Comparison of ENCODE assay signal across 21 cellular contexts in the genomic region with DNA sequence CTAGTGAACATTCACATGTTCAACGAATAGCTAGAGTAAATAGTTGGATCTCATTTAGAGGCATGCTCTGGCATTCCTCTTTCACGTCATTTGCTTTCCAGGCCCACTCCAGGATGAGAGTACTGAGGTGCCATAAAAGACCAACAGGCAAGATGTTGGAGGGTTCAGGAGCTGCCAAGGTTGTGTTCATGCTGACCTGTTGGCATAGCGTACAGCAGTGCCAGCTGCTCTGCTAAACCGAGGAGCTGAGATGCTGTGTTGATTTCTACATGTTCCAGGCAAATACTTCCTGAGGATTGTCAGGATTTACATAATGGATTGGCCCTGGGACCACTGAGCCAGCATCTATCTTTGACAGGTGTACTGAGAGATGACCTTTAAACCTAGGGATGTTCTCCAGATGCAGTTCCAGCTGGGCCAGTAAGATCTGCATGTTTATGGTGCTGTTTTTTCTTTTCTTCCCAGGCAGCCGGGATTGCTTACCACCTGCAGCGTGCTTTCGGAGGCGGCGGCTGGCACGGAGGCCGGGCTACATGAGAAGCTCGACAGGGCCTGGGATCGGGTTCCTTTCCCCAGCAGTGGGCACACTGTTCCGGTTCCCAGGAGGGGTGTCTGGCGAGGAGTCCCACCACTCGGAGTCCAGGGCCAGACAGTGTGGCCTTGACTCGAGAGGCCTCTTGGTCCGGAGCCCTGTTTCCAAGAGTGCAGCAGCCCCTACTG.
DNase-seq lines count a peak whose midpoint lies in the region.
"Had no signal": no experiment of that assay in that cellular context is flagged by ENCODE, and none has a peak within 500 bp of the region (broad histone marks: within the 10 kb centered on the region; RNA-seq: fewer than 3 reads in every experiment).

No MANE protein-coding gene starts in this region.

- no peak overlapping the region for H3K14ac ChIP-seq in trophoblast cell (ENCODE audit: low read length)

- peaks cover 0 to 4% of the 10 kb centered on the region in 2 experiments for H3K4me1 ChIP-seq in trophoblast cell (ENCODE audit: control insufficient read depth in 1 of 2, insufficient read depth in 2 of 2, low read length in 2 of 2)
- no peaks in the 10 kb centered on the region for H3K4me1 ChIP-seq in GM23248 (ENCODE audit: insufficient read depth)
- H3K4me1 ChIP-seq: HAP-1 had no signal

- H2AFZ ChIP-seq in trophoblast cell (ENCODE audit: insufficient read depth, low read length, poor library complexity) = no peak overlapping the region
- no peak overlapping the region for H2AFZ ChIP-seq in GM23248

- H2BK5ac ChIP-seq in trophoblast cell (ENCODE audit: low read depth, low read length, poor library complexity) = no peak overlapping the region

- H3K27me3 ChIP-seq in trophoblast cell (ENCODE audit: insufficient read depth, low read length) = no peaks in the 10 kb centered on the region
- H3K27me3 ChIP-seq in GM23248 (replicated peaks; ENCODE audit: insufficient read depth) = no peaks in the 10 kb centered on the region
- H3K27me3 ChIP-seq: cardiac muscle cell, heart right ventricle, suprapubic skin had no signal

- no peaks in the 10 kb centered on the region for H3K79me1 ChIP-seq in trophoblast cell (ENCODE audit: low read length)

- no peak overlapping the region for H4K12ac ChIP-seq in trophoblast cell (ENCODE audit: low read depth, low read length)

- no peak overlapping the region for H3K23ac ChIP-seq in trophoblast cell (ENCODE audit: low read length)

- DNase-seq in DMS 273 (lab: John Stamatoyannopoulos, UW; ENCODE audit: unreplicated experiment) (peak; percentile 94), NCI-H1694 (lab: John Stamatoyannopoulos, UW) (peak; percentile 55), cerebellum (ENCODE audit: low spot score) (peak; percentile 36), trophoblast cell (no peak), GM23248 (no peak), AG08395 (ENCODE audit: low spot score) (no peak), NCI-H1417 treated with DMSO at 0.1 percent for 48 hours (lab: John Stamatoyannopoulos, UW) (no peak)
- no peak for DNase-seq in stimulated activated CD8-positive, alpha-beta memory T cell treated with anti-CD3 and anti-CD28 coated beads, Interleukin-4, amount 100 ng/mL, for 48 hours
- DNase-seq: activated CD4-positive, alpha-beta T cell treated with anti-CD3 and anti-CD28 coated beads for 1 hour; activated naive CD4-positive, alpha-beta T cell treated with anti-CD3 and anti-CD28 coated beads for 36 hours; activated T-cell treated with anti-CD3 and anti-CD28 coated beads, Interleukin-2, amount 50 U/mL, for 48 hours; CD4-positive, alpha-beta T cell; DMS53; NCI-H187; NCI-H748 treated with DMSO at 0.1 percent for 48 hours; T-cell had no signal

- H3K4me3 ChIP-seq in trophoblast cell (ENCODE audit: low read depth, low read length) (peak overlapping the region; percentile 39), GM23248 (no peak overlapping the region)
- H3K4me3 ChIP-seq: cardiac muscle cell, HAP-1, suprapubic skin had no signal

- H3K9ac ChIP-seq in trophoblast cell (ENCODE audit: low read length) (no peak overlapping the region), GM23248 (no peak overlapping the region)

- H3F3A ChIP-seq in GM23248 (ENCODE audit: insufficient read depth) = no peaks in the 10 kb centered on the region

- H2BK120ac ChIP-seq in trophoblast cell (ENCODE audit: insufficient read depth, low read length, poor library complexity) = no peak overlapping the region

- no peak overlapping the region for H3K27ac ChIP-seq in trophoblast cell (ENCODE audit: low read depth, low read length)
- no peak overlapping the region for H3K27ac ChIP-seq in GM23248
- H3K27ac ChIP-seq: cardiac muscle cell, epithelial cell of prostate, suprapubic skin had no signal

- H4K91ac ChIP-seq in trophoblast cell (ENCODE audit: low read depth, low read length) = no peak overlapping the region

- H2BK12ac ChIP-seq in trophoblast cell (ENCODE audit: low read length) = no peak overlapping the region

- no peak overlapping the region for H4K8ac ChIP-seq in trophoblast cell (ENCODE audit: low read depth, low read length)

- in situ Hi-C loops in GM23248 (cut with MboI) = no loop called here

- no peak overlapping the region for H2AK5ac ChIP-seq in trophoblast cell (ENCODE audit: low read length)

- no peak overlapping the region for H3K4me2 ChIP-seq in trophoblast cell (ENCODE audit: low read length)
- H3K4me2 ChIP-seq in GM23248 (ENCODE audit: unreplicated experiment) = no peak overlapping the region

- H3K9me2 ChIP-seq in GM23248 (ENCODE audit: insufficient read depth) = no peaks in the 10 kb centered on the region

- H3K36me3 ChIP-seq in trophoblast cell (ENCODE audit: control insufficient read depth in 1 of 2, insufficient read depth in 2 of 2, low read length in 2 of 2) (peaks cover 0 to 2% of the 10 kb centered on the region in 2 experiments), GM23248 (ENCODE audit: low read depth) (no peaks in the 10 kb centered on the region)
- H3K36me3 ChIP-seq: cardiac muscle cell, HAP-1, suprapubic skin had no signal

- H3K9me3 ChIP-seq in trophoblast cell (ENCODE audit: insufficient read depth, low read depth, low read length) = no peaks in the 10 kb centered on the region
- no peaks in the 10 kb centered on the region for H3K9me3 ChIP-seq in GM23248 (ENCODE audit: low read depth)
- H3K9me3 ChIP-seq: HAP-1, heart right ventricle, suprapubic skin had no signal

- no peak overlapping the region for H3K18ac ChIP-seq in trophoblast cell (ENCODE audit: low read length)

- H3K79me2 ChIP-seq in trophoblast cell (ENCODE audit: control insufficient read depth, insufficient read depth, low read length, poor library complexity) = no peaks in the 10 kb centered on the region
- no peaks in the 10 kb centered on the region for H3K79me2 ChIP-seq in GM23248 (ENCODE audit: insufficient read depth)

- WGBS in trophoblast cell (ENCODE audit: extremely low coverage, insufficient coverage, insufficient read length) = no CpG with 5 or more reads among the region's 18 CpGs
- 72 to 73% methylated on average over 18 of the region's 18 CpGs for WGBS in GM23248 (ENCODE audit: low coverage in 1 of 2, low lambda C conversion rate in 2 of 2, missing lambda C conversion rate in 2 of 2), 2 experiments

- no peak overlapping the region for H3K4ac ChIP-seq in trophoblast cell (ENCODE audit: low read depth, low read length)

- no peaks in the 10 kb centered on the region for H4K20me1 ChIP-seq in GM23248 (ENCODE audit: insufficient read depth)

Comparison
In these comparisons a context has a peak if more than half of its experiments do, and no peak if none do; other contexts are left out.
1. DNase-seq: peak in DMS 273 (single experiment), NCI-H1694 (single experiment) and cerebellum (single experiment); none in trophoblast cell (0 of 2), GM23248 (single experiment), AG08395 (single experiment), stimulated activated CD8-positive, alpha-beta memory T cell treated with anti-CD3 and anti-CD28 coated beads, Interleukin-4, amount 100 ng/mL, for 48 hours (single experiment) and NCI-H1417 treated with DMSO at 0.1 percent for 48 hours (single experiment).